ENCODE assay signal across 21 cellular contexts in the genomic region with DNA sequence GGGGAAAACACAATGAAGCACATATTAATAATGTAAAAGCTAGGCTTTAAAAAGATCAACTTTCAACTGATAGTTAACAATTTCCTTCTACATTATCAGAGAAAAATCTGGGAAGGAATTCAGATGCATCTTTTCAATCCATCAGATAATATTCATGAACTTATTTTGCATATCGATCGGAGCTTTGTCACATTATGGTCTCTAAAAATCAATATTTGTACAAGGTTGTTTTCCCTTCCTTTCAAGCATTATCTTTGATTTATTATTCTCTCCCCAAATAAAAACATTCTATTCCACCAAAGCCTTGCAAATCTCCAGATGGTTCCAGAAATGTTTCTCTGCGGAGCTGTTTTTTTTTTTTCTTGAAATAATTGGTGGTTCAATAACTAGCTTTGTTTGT.
DNase-seq lines count a peak whose midpoint lies in the region; ATAC-seq lines count a peak whose summit lies in the region.
"Had no signal": no experiment of that assay in that cellular context is flagged by ENCODE, and none has a peak within 500 bp of the region (broad histone marks: within the 10 kb centered on the region; RNA-seq: fewer than 3 reads in every experiment).

No MANE protein-coding gene starts in this region.

- H4K20me1 ChIP-seq in BLaER1 treated with 17β-estradiol and CSF1 and Interleukin-3, amounts not matched to agents 10 nM and 100 nM, result no peaks in the 10 kb centered on the region

- H3K4me3 ChIP-seq in BLaER1 treated with 17β-estradiol and CSF1 and Interleukin-3, amounts not matched to agents 10 nM and 100 nM, result no peak overlapping the region
- H3K4me3 ChIP-seq: A549, GM23338 had no signal

- no peaks in the 10 kb centered on the region for H3K36me3 ChIP-seq in BLaER1 treated with 17β-estradiol and CSF1 and Interleukin-3, amounts not matched to agents 10 nM and 100 nM
- H3K36me3 ChIP-seq: BE2C had no signal

- H3K4me1 Mint-ChIP-seq in natural killer cell treated with Interleukin-12 subunit alpha and Interleukin-12 subunit beta and Interleukin-15 and Interleukin-18, amount 100 ng/mL, for 72 hours (ENCODE audit: low read depth in 2 of 2), result no peaks in the 10 kb centered on the region
- H3K4me1 Mint-ChIP-seq: CD4-positive, CD25-positive, alpha-beta regulatory T cell; GM23338; H9 had no signal

- DNase-seq in NCI-H748 (lab: John Stamatoyannopoulos, UW; ENCODE audit: unreplicated experiment) (peak; percentile 40), NCI-H748 treated with DMSO at 0.1 percent for 48 hours (lab: John Stamatoyannopoulos, UW) (no peak), NCI-H69 (lab: John Stamatoyannopoulos, UW) (peak; percentile 57), NCI-H2196 (lab: John Stamatoyannopoulos, UW; ENCODE audit: unreplicated experiment) (no peak), HT-29 (ENCODE audit: low spot score) (no peak)
- no peak for DNase-seq in natural killer cell treated with Interleukin-12 subunit alpha and Interleukin-12 subunit beta and Interleukin-15 and Interleukin-18, amount 100 ng/mL, for 72 hours (ENCODE audit: low spot score)
- DNase-seq: 8988T; ACHN; AML-193; BE2C; Caco-2; CD4-positive, CD25-positive, alpha-beta regulatory T cell; CD8-positive, alpha-beta T cell; DMS153; DND-41; H9 had no signal

- H3K27ac ChIP-seq in BLaER1 treated with 17β-estradiol and CSF1 and Interleukin-3, amounts not matched to agents 10 nM and 100 nM, result no peak overlapping the region
- H3K27ac ChIP-seq: A549, C4-2B had no signal

- peaks cover 10 to 18% (median 15%) of the 10 kb centered on the region in 10 experiments; a peak in 19 of 20 replicates for H3K4me1 ChIP-seq in BLaER1 treated with 17β-estradiol and CSF1 and Interleukin-3, amounts not matched to agents 10 nM and 100 nM
- H3K4me1 ChIP-seq: A549, BE2C, Caco-2 had no signal

- H3K9me3 Mint-ChIP-seq in natural killer cell treated with Interleukin-12 subunit alpha and Interleukin-12 subunit beta and Interleukin-15 and Interleukin-18, amount 100 ng/mL, for 72 hours, result no peaks in the 10 kb centered on the region
- H3K9me3 Mint-ChIP-seq: CD4-positive, CD25-positive, alpha-beta regulatory T cell; CD8-positive, alpha-beta T cell; GM23338 had no signal

- no peak for ATAC-seq in natural killer cell treated with Interleukin-12 subunit alpha and Interleukin-12 subunit beta and Interleukin-15 and Interleukin-18, amount 100 ng/mL, for 72 hours
- ATAC-seq: A549; CD8-positive, alpha-beta T cell; GM23338; HCT116 had no signal

- H3K36me3 Mint-ChIP-seq in natural killer cell treated with Interleukin-12 subunit alpha and Interleukin-12 subunit beta and Interleukin-15 and Interleukin-18, amount 100 ng/mL, for 72 hours, result no peaks in the 10 kb centered on the region
- H3K36me3 Mint-ChIP-seq: CD4-positive, CD25-positive, alpha-beta regulatory T cell; CD8-positive, alpha-beta T cell had no signal

- peak overlapping the region in 9 of 11 experiments; percentile 8 to 58 (median 30); a peak in 13 of 22 replicates for H3K4me2 ChIP-seq in BLaER1 treated with 17β-estradiol and CSF1 and Interleukin-3, amounts not matched to agents 10 nM and 100 nM
- H3K4me2 ChIP-seq: A549, GM23338 had no signal

- no peaks in the 10 kb centered on the region for H3K9me3 ChIP-seq in BLaER1 treated with 17β-estradiol and CSF1 and Interleukin-3, amounts not matched to agents 10 nM and 100 nM (replicated peaks in 1 of 11)
- H3K9me3 ChIP-seq: A549, BE2C, Caco-2 had no signal

- H3K27ac Mint-ChIP-seq in natural killer cell treated with Interleukin-12 subunit alpha and Interleukin-12 subunit beta and Interleukin-15 and Interleukin-18, amount 100 ng/mL, for 72 hours, result no peak overlapping the region
- H3K27ac Mint-ChIP-seq: CD8-positive, alpha-beta T cell; GM23338; H9 had no signal

- H3K9ac ChIP-seq in BLaER1 treated with 17β-estradiol and CSF1 and Interleukin-3, amounts not matched to agents 10 nM and 100 nM, result no peak overlapping the region

- peaks cover 0 to 7% of the 10 kb centered on the region in 2 donors for H3K27me3 Mint-ChIP-seq in natural killer cell treated with Interleukin-12 subunit alpha and Interleukin-12 subunit beta and Interleukin-15 and Interleukin-18, amount 100 ng/mL, for 72 hours

- no peak overlapping the region for H3K4me3 Mint-ChIP-seq in natural killer cell treated with Interleukin-12 subunit alpha and Interleukin-12 subunit beta and Interleukin-15 and Interleukin-18, amount 100 ng/mL, for 72 hours
- H3K4me3 Mint-ChIP-seq: CD4-positive, CD25-positive, alpha-beta regulatory T cell; CD8-positive, alpha-beta T cell; GM23338; H9 had no signal

- no peaks in the 10 kb centered on the region for H3K27me3 ChIP-seq in BLaER1 treated with 17β-estradiol and CSF1 and Interleukin-3, amounts not matched to agents 10 nM and 100 nM
- H3K27me3 ChIP-seq: BE2C had no signal

Comparison
In these comparisons a context has a peak if more than half of its experiments do, and no peak if none do; other contexts are left out.
1. DNase-seq: peak in NCI-H748 (single experiment) and NCI-H69 (single experiment); none in NCI-H748 treated with DMSO at 0.1 percent for 48 hours (single experiment), NCI-H2196 (single experiment), natural killer cell treated with Interleukin-12 subunit alpha and Interleukin-12 subunit beta and Interleukin-15 and Interleukin-18, amount 100 ng/mL, for 72 hours (single experiment) and HT-29 (single experiment).